In genomic region chr7:32765649-32766251, GRCh38 we compare ENCODE assay signal across 8 cellular contexts.
A peak's percentile ranks its signal among the peaks of the same experiment; 100 is the strongest.
DNase-seq lines count a peak whose midpoint lies in the region; ATAC-seq and TF ChIP-seq lines count a peak whose summit lies in the region.
"Not testable (repeated sequence)": the region's sequence is repeated elsewhere in the genome, so short reads cannot be mapped to it uniquely, and the experiment has no call there.

No MANE protein-coding gene starts in this region.

- not testable (repeated sequence) for ATAC-seq in gastroesophageal sphincter

- DNase-seq in A172 (ENCODE audit: low spot score) = peak; percentile 38
- peak; percentile 19 for DNase-seq in DMS79 treated with DMSO at 0.1 percent for 48 hours (lab: John Stamatoyannopoulos, UW)
- peak; percentile 60 for DNase-seq in Karpas-422
- DNase-seq in NCI-H2196 (lab: John Stamatoyannopoulos, UW; ENCODE audit: unreplicated experiment) = peak; percentile 13
- DNase-seq in SK-N-MC (ENCODE audit: low read depth, low spot score) = peak; percentile 37
- peak; percentile 32 to 48 for DNase-seq in cardiac fibroblast (ENCODE audit: low read depth in 2 of 2)
- DNase-seq in nephron progenitor cell = not testable (repeated sequence)

- not testable (repeated sequence) for H3K9ac ChIP-seq in Karpas-422 (ENCODE audit: low read length); SK-N-MC (ENCODE audit: insufficient read length)

- H3K4me1 Mint-ChIP-seq in nephron progenitor cell = peaks cover 10% of the 10 kb centered on the region

- H2AFZ ChIP-seq in Karpas-422 (ENCODE audit: low read length) = not testable (repeated sequence)

- TF ChIP-seq EP300 in gastroesophageal sphincter (IDR thresholded peaks at IDR 0.05) = not testable (repeated sequence)

- H3K36me3 Mint-ChIP-seq in nephron progenitor cell (ENCODE audit: low read depth) = peaks cover 26% of the 10 kb centered on the region

- not testable (repeated sequence) for H3K9me2 ChIP-seq in Karpas-422 (replicated peaks; ENCODE audit: insufficient read depth, low read length)

- H3K36me3 ChIP-seq in Karpas-422 (ENCODE audit: insufficient read depth, low read length); SK-N-MC (ENCODE audit: insufficient read depth, low read length); gastroesophageal sphincter: not testable (repeated sequence)

- not testable (repeated sequence) for H4K20me1 ChIP-seq in Karpas-422 (ENCODE audit: insufficient read depth, low read depth, low read length)

- not testable (repeated sequence) for H3K4me3 Mint-ChIP-seq in nephron progenitor cell

- H3K27me3 Mint-ChIP-seq in nephron progenitor cell (ENCODE audit: low read depth, poor library complexity) = peaks cover 37% of the 10 kb centered on the region

- WGBS in gastroesophageal sphincter (ENCODE audit: low coverage in 1 of 2), 2 donors = 0 to 25% methylated on average over 3 to 4 of the region's 4 CpGs

- TF ChIP-seq CTCF in cardiac fibroblast (IDR thresholded peaks at IDR 0.05; ENCODE audit: low read depth, low read length) (peak; percentile 15), gastroesophageal sphincter (IDR thresholded peaks at IDR 0.05) (peak in 3 of 4 experiments; percentile 22 to 48 (median 22)), nephron progenitor cell (IDR thresholded peaks at IDR 0.05) (peak; percentile 46)

- H3K9me3 ChIP-seq in Karpas-422 (ENCODE audit: low read length); SK-N-MC (ENCODE audit: low read depth, low read length); gastroesophageal sphincter: not testable (repeated sequence)

- not testable (repeated sequence) for H3K4me2 ChIP-seq in Karpas-422 (ENCODE audit: low read depth, low read length, poor library complexity, severe bottlenecking)

- not testable (repeated sequence) for H3K79me2 ChIP-seq in Karpas-422 (ENCODE audit: low read length)

- not testable (repeated sequence) for H3K27ac Mint-ChIP-seq in nephron progenitor cell

- peaks cover 25% of the 10 kb centered on the region for H3K9me3 Mint-ChIP-seq in nephron progenitor cell

- not testable (repeated sequence) for TF ChIP-seq POLR2A in gastroesophageal sphincter (IDR thresholded peaks at IDR 0.05)

- not testable (repeated sequence) for H3K4me1 ChIP-seq in Karpas-422 (ENCODE audit: low read length); gastroesophageal sphincter

- H3K27ac ChIP-seq in Karpas-422 (ENCODE audit: low read length); SK-N-MC; gastroesophageal sphincter: not testable (repeated sequence)

- H3K27me3 ChIP-seq in Karpas-422 (ENCODE audit: low read length); gastroesophageal sphincter: not testable (repeated sequence)

- not testable (repeated sequence) for H3K4me3 ChIP-seq in Karpas-422 (ENCODE audit: low read length); SK-N-MC; cardiac fibroblast (replicated peaks in 1 of 2; ENCODE audit: low read depth in 2 of 2, low read length in 2 of 2); gastroesophageal sphincter
